9 cellular contexts compared by ENCODE assay signal in genomic region chr14:104792945-104793702, GRCh38. TPM values are rescaled to one million over a fixed set of nuclear protein-coding genes. Genes with fewer than 3 reads are reported as not detected.
A peak's percentile ranks its signal among the peaks of the same experiment; 100 is the strongest.
DNase-seq lines count a peak whose midpoint lies in the region; ATAC-seq and TF ChIP-seq lines count a peak whose summit lies in the region.
"Had no signal": no experiment of that assay in that cellular context is flagged by ENCODE, and none has a peak within 500 bp of the region (broad histone marks: within the 10 kb centered on the region; RNA-seq: fewer than 3 reads in every experiment).

No MANE protein-coding gene starts in this region.

- H3K4me3 Mint-ChIP-seq in central memory CD8-positive, alpha-beta T cell: peak overlapping the region; percentile 84

- H3K27me3 Mint-ChIP-seq in central memory CD8-positive, alpha-beta T cell: no peaks in the 10 kb centered on the region

- H2AFZ ChIP-seq in Karpas-422 (ENCODE audit: low read length) (no peak overlapping the region), neural cell (ENCODE audit: low read depth, low read length) (no peak overlapping the region)

- H3K27me3 ChIP-seq in BLaER1 treated with 17β-estradiol and CSF1 and Interleukin-3, amounts not matched to agents 10 nM and 100 nM: peaks cover 0 to 18% (median 13%) of the 10 kb centered on the region in 11 experiments; a peak in 14 of 22 replicates
- H3K27me3 ChIP-seq in Karpas-422 (ENCODE audit: low read length): no peaks in the 10 kb centered on the region
- peaks cover 10% of the 10 kb centered on the region for H3K27me3 ChIP-seq in neural cell (ENCODE audit: insufficient read depth, low read depth, low read length)

- TF ChIP-seq CTCF in neural cell (IDR thresholded peaks at IDR 0.05; ENCODE audit: poor library complexity, severe bottlenecking): peak; percentile 6

- no peak for ATAC-seq in central memory CD8-positive, alpha-beta T cell (replicated peaks; ENCODE audit: extremely low read depth, poor library complexity, severe bottlenecking)

- DNase-seq in Karpas-422: no peak
- DNase-seq in central memory CD8-positive, alpha-beta T cell (ENCODE audit: low spot score in 2 of 2): no peak
- no peak for DNase-seq in GM03348 (ENCODE audit: low spot score)
- no peak for DNase-seq in NCI-H345 (lab: John Stamatoyannopoulos, UW)
- DNase-seq in NCI-H1048 (lab: John Stamatoyannopoulos, UW): no peak
- no peak for DNase-seq in activated CD4-positive, alpha-beta T cell treated with anti-CD3 and anti-CD28 coated beads, Interleukin-2, amount 50 U/mL, for 1 hour
- DNase-seq: NCI-H1694 treated with DMSO at 0.1 percent for 48 hours had no signal

- H3K4me2 ChIP-seq in BLaER1 treated with 17β-estradiol and CSF1 and Interleukin-3, amounts not matched to agents 10 nM and 100 nM: peak overlapping the region; percentile 93 to 100 (median 97)
- H3K4me2 ChIP-seq in Karpas-422 (ENCODE audit: low read depth, low read length, poor library complexity, severe bottlenecking): peak overlapping the region; percentile 96
- H3K4me2 ChIP-seq in neural cell (ENCODE audit: low read length): no peak overlapping the region

- H3K4me1 Mint-ChIP-seq in central memory CD8-positive, alpha-beta T cell: peaks cover 42% of the 10 kb centered on the region

- H3K79me2 ChIP-seq in Karpas-422 (ENCODE audit: low read length) (peaks cover 61% of the 10 kb centered on the region), neural cell (replicated peaks; ENCODE audit: insufficient read depth, low read length) (peaks cover 23% of the 10 kb centered on the region)

- H3K27ac ChIP-seq in BLaER1 treated with 17β-estradiol and CSF1 and Interleukin-3, amounts not matched to agents 10 nM and 100 nM: peak overlapping the region in 9 of 11 experiments; percentile 6 to 96 (median 49); a peak in 14 of 22 replicates
- no peak overlapping the region for H3K27ac ChIP-seq in Karpas-422 (ENCODE audit: low read length)
- no peak overlapping the region for H3K27ac ChIP-seq in neural cell (ENCODE audit: low read length)

- H3K9me3 Mint-ChIP-seq in central memory CD8-positive, alpha-beta T cell: no peaks in the 10 kb centered on the region

- H3F3A ChIP-seq in neural cell (ENCODE audit: insufficient read depth, low read length, poor library complexity, severe bottlenecking): no peaks in the 10 kb centered on the region

- H3K9me2 ChIP-seq in Karpas-422 (replicated peaks; ENCODE audit: insufficient read depth, low read length) (no peaks in the 10 kb centered on the region), neural cell (ENCODE audit: insufficient read depth, low read length) (no peaks in the 10 kb centered on the region)

- TF ChIP-seq EP300 in neural cell (conservative IDR thresholded peaks at IDR 0.05; ENCODE audit: poor library complexity, severe bottlenecking): no peak

- H3K4me1 ChIP-seq in BLaER1 treated with 17β-estradiol and CSF1 and Interleukin-3, amounts not matched to agents 10 nM and 100 nM: peaks cover 78 to 87% (median 83%) of the 10 kb centered on the region in 10 experiments
- H3K4me1 ChIP-seq in Karpas-422 (ENCODE audit: low read length): peaks cover 38% of the 10 kb centered on the region

- peak overlapping the region in 9 of 10 experiments; percentile 89 to 100 (median 97); a peak in 18 of 20 replicates for H3K4me3 ChIP-seq in BLaER1 treated with 17β-estradiol and CSF1 and Interleukin-3, amounts not matched to agents 10 nM and 100 nM
- H3K4me3 ChIP-seq in Karpas-422 (ENCODE audit: low read length) (peak overlapping the region; percentile 88; the same call in 1 of the 2 replicates), neural cell (ENCODE audit: low read length) (peak overlapping the region; percentile 89)

- peak overlapping the region; percentile 93 to 99 (median 98); a peak in 20 of 22 replicates for H3K9ac ChIP-seq in BLaER1 treated with 17β-estradiol and CSF1 and Interleukin-3, amounts not matched to agents 10 nM and 100 nM
- H3K9ac ChIP-seq in Karpas-422 (ENCODE audit: low read length) (peak overlapping the region; percentile 83), neural cell (ENCODE audit: low read length) (peak overlapping the region; percentile 26)

- peaks cover 39 to 57% (median 48%) of the 10 kb centered on the region in 11 experiments for H3K36me3 ChIP-seq in BLaER1 treated with 17β-estradiol and CSF1 and Interleukin-3, amounts not matched to agents 10 nM and 100 nM
- no peaks in the 10 kb centered on the region for H3K36me3 ChIP-seq in Karpas-422 (ENCODE audit: insufficient read depth, low read length)
- no peaks in the 10 kb centered on the region for H3K36me3 ChIP-seq in neural cell (ENCODE audit: insufficient read depth, low read length)

- H3K36me3 Mint-ChIP-seq in central memory CD8-positive, alpha-beta T cell (ENCODE audit: insufficient read depth): peaks cover 15% of the 10 kb centered on the region

- no peaks in the 10 kb centered on the region for H3K9me3 ChIP-seq in BLaER1 treated with 17β-estradiol and CSF1 and Interleukin-3, amounts not matched to agents 10 nM and 100 nM (replicated peaks in 1 of 11)
- H3K9me3 ChIP-seq in Karpas-422 (ENCODE audit: low read length) (no peaks in the 10 kb centered on the region), neural cell (ENCODE audit: low read length) (no peaks in the 10 kb centered on the region)

- H3K27ac Mint-ChIP-seq in central memory CD8-positive, alpha-beta T cell (ENCODE audit: low read depth): peak overlapping the region; percentile 78

- TF ChIP-seq RAD21 in neural cell (conservative IDR thresholded peaks at IDR 0.05): no peak

- peaks cover 46 to 74% (median 70%) of the 10 kb centered on the region in 11 experiments for H4K20me1 ChIP-seq in BLaER1 treated with 17β-estradiol and CSF1 and Interleukin-3, amounts not matched to agents 10 nM and 100 nM
- peaks cover 63% of the 10 kb centered on the region for H4K20me1 ChIP-seq in Karpas-422 (ENCODE audit: insufficient read depth, low read depth, low read length)
- H4K20me1 ChIP-seq in neural cell (ENCODE audit: insufficient read depth): no peaks in the 10 kb centered on the region

TF ChIP-seq in neural cell, 6 proteins besides CTCF, POLR2A, EP300 and RAD21:
- no peak for TF ChIP-seq POLR2AphosphoS5 (IDR thresholded peaks at IDR 0.05)
- no peak for TF ChIP-seq MXI1 (conservative IDR thresholded peaks at IDR 0.05; ENCODE audit: poor library complexity, severe bottlenecking)
- TF ChIP-seq TAF1 (IDR thresholded peaks at IDR 0.05; ENCODE audit: low read depth): no peak
- TF ChIP-seq SMC3 (conservative IDR thresholded peaks at IDR 0.05; ENCODE audit: poor library complexity): no peak
- no peak for TF ChIP-seq EZH2 (IDR thresholded peaks at IDR 0.05; ENCODE audit: borderline replicate concordance, insufficient read depth, low read length, poor library complexity, severe bottlenecking)
- TF ChIP-seq, protein P1, sequence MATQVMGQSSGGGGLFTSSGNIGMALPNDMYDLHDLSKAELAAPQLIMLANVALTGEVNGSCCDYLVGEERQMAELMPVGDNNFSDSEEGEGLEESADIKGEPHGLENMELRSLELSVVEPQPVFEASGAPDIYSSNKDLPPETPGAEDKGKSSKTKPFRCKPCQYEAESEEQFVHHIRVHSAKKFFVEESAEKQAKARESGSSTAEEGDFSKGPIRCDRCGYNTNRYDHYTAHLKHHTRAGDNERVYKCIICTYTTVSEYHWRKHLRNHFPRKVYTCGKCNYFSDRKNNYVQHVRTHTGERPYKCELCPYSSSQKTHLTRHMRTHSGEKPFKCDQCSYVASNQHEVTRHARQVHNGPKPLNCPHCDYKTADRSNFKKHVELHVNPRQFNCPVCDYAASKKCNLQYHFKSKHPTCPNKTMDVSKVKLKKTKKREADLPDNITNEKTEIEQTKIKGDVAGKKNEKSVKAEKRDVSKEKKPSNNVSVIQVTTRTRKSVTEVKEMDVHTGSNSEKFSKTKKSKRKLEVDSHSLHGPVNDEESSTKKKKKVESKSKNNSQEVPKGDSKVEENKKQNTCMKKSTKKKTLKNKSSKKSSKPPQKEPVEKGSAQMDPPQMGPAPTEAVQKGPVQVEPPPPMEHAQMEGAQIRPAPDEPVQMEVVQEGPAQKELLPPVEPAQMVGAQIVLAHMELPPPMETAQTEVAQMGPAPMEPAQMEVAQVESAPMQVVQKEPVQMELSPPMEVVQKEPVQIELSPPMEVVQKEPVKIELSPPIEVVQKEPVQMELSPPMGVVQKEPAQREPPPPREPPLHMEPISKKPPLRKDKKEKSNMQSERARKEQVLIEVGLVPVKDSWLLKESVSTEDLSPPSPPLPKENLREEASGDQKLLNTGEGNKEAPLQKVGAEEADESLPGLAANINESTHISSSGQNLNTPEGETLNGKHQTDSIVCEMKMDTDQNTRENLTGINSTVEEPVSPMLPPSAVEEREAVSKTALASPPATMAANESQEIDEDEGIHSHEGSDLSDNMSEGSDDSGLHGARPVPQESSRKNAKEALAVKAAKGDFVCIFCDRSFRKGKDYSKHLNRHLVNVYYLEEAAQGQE (IDR thresholded peaks at IDR 0.05; ENCODE audit: borderline replicate concordance): no peak

RNA-seq across cellular contexts. Expression of gene AKT1, which starts 2.4 kb away (rescaled TPM):
- 70.4 and 127 TPM in 2 replicates for total RNA-seq in Karpas-422 (2014; rRNA removed; shearing (Covaris generic); ENCODE audit: low replicate concordance)
- 159 and 164 TPM in 2 replicates for polyA plus RNA-seq in neural cell
- polyA minus RNA-seq in neural cell: 162 and 169 TPM in 2 replicates

RNA-seq across cellular contexts. Expression of gene ZBTB42, which starts 7.8 kb away (rescaled TPM):
- total RNA-seq in Karpas-422 (2014; rRNA removed; shearing (Covaris generic); ENCODE audit: low replicate concordance): 0.45 and 2.6 TPM in 2 replicates
- polyA plus RNA-seq in neural cell: not detected in 2 replicates
- 0.49 TPM in 1 of 2 replicates, not detected in the other for polyA minus RNA-seq in neural cell

RNA-seq across cellular contexts. Expression of gene SIVA1, which starts 40.2 kb away (rescaled TPM):
- total RNA-seq in Karpas-422 (2014; rRNA removed; shearing (Covaris generic); ENCODE audit: low replicate concordance): 68.1 and 212 TPM in 2 replicates
- 171 and 180 TPM in 2 replicates for polyA plus RNA-seq in neural cell
- polyA minus RNA-seq in neural cell: 25.8 and 39.2 TPM in 2 replicates

Comparison
In these comparisons a context has a peak if more than half of its experiments do, and no peak if none do; other contexts are left out.
1. H3K27ac ChIP-seq: peak in BLaER1 treated with 17β-estradiol and CSF1 and Interleukin-3, amounts not matched to agents 10 nM and 100 nM (9 of 11); none in Karpas-422 (single experiment) and neural cell (single experiment).
2. H3K9ac ChIP-seq: peak in every context shown above with its lines; median percentile 98 in BLaER1 treated with 17β-estradiol and CSF1 and Interleukin-3, amounts not matched to agents 10 nM and 100 nM; 83 in Karpas-422; 26 in neural cell.
3. Peak in every context shown above with its lines, with median percentiles within 50 percentile points of each other: H3K4me3 ChIP-seq.